8 cellular contexts compared by ENCODE assay signal in genomic region chr21:42892931-42893660, GRCh38. TPM values are rescaled to one million over a fixed set of nuclear protein-coding genes. Genes with fewer than 3 reads are reported as not detected.
DNase-seq lines count a peak whose midpoint lies in the region; ATAC-seq and TF ChIP-seq lines count a peak whose summit lies in the region.

Gene NDUFV3 (plus strand): TSS chr21:42893309. CDS start chr21:42893334, 25 bp downstream.

- peak; percentile 86 for DNase-seq in GM04503 (ENCODE audit: low read depth)
- DNase-seq in HFFc6, result peak; percentile 98
- peak; percentile 98 for DNase-seq in NB4 (ENCODE audit: low read depth)
- DNase-seq in SK-N-MC (ENCODE audit: low read depth, low spot score), result peak; percentile 80
- peak; percentile 100 for DNase-seq in activated naive CD4-positive, alpha-beta T cell treated with anti-CD3 and anti-CD28 coated beads, Interleukin-2, amount 10 ng/mL, durations not matched to agents 7 days and 5 days
- DNase-seq in non-pigmented ciliary epithelial cell (ENCODE audit: low read depth), result peak; percentile 77
- DNase-seq in superior temporal gyrus (ENCODE audit: extremely low spot score), result peak; percentile 99

- no peaks in the 10 kb centered on the region for H3K9me3 Mint-ChIP-seq in HFFc6
- no peaks in the 10 kb centered on the region for H3K9me3 Mint-ChIP-seq in activated naive CD4-positive, alpha-beta T cell treated with anti-CD3 and anti-CD28 coated beads, Interleukin-2, amount 10 ng/mL, durations not matched to agents 7 days and 5 days

- no peaks in the 10 kb centered on the region for H3K9me3 ChIP-seq in SK-N-MC (ENCODE audit: low read depth, low read length)
- H3K9me3 ChIP-seq in gastroesophageal sphincter, result no peaks in the 10 kb centered on the region

- WGBS in gastroesophageal sphincter (ENCODE audit: low coverage in 1 of 2), 2 donors, result 0% methylated on average over 6 of the region's 77 CpGs; no CpG with 5 or more reads in 1 of the 2 donors

- H3K36me3 ChIP-seq in SK-N-MC (ENCODE audit: insufficient read depth, low read length), result peaks cover 10% of the 10 kb centered on the region
- peaks cover 0 to 23% of the 10 kb centered on the region in 2 donors for H3K36me3 ChIP-seq in gastroesophageal sphincter

- CTCF ChIA-PET in activated naive CD4-positive, alpha-beta T cell treated with anti-CD3 and anti-CD28 coated beads, Interleukin-2, amount 10 ng/mL, durations not matched to agents 7 days and 5 days (lab: Charles Lee), result interaction anchor here (1.2 to 2.2 kb wide), 2 partner anchors 12 to 300 kb away, joined by 3 to 6 read pairs; no protein-coding TSS in a partner anchor

- peak within 1 kb of the TSS; percentile 72 for H3K4me3 ChIP-seq in NB4 (ENCODE audit: low read depth, low read length)
- peak within 1 kb of the TSS; percentile 83 for H3K4me3 ChIP-seq in SK-N-MC
- peak within 1 kb of the TSS; percentile 62 to 66 for H3K4me3 ChIP-seq in gastroesophageal sphincter

- H3K27ac ChIP-seq in SK-N-MC (peak within 1 kb of the TSS; percentile 80), gastroesophageal sphincter (peak within 1 kb of the TSS; percentile 85 to 99 (median 94))

- H3K27me3 Mint-ChIP-seq in HFFc6 (ENCODE audit: insufficient read depth), result no peaks in the 10 kb centered on the region; the same call in 1 of the 2 replicates
- H3K27me3 Mint-ChIP-seq in activated naive CD4-positive, alpha-beta T cell treated with anti-CD3 and anti-CD28 coated beads, Interleukin-2, amount 10 ng/mL, durations not matched to agents 7 days and 5 days, result no peaks in the 10 kb centered on the region

- no peak for TF ChIP-seq EP300 in gastroesophageal sphincter (IDR thresholded peaks at IDR 0.05)

- peaks cover 0 to 31% (median 3%) of the 10 kb centered on the region in 3 donors for H3K4me1 ChIP-seq in gastroesophageal sphincter

- peaks cover 2% of the 10 kb centered on the region for H3K36me3 Mint-ChIP-seq in HFFc6 (ENCODE audit: low read depth)
- H3K36me3 Mint-ChIP-seq in activated naive CD4-positive, alpha-beta T cell treated with anti-CD3 and anti-CD28 coated beads, Interleukin-2, amount 10 ng/mL, durations not matched to agents 7 days and 5 days, result peaks cover 10% of the 10 kb centered on the region

- H3K9ac ChIP-seq in SK-N-MC (ENCODE audit: insufficient read length), result peak within 1 kb of the TSS; percentile 95

- peak; percentile 89 for TF ChIP-seq POLR2A in NB4 (IDR thresholded peaks at IDR 0.05; ENCODE audit: extremely low read depth, insufficient read length)
- TF ChIP-seq POLR2A in gastroesophageal sphincter (IDR thresholded peaks at IDR 0.05), result peak; percentile 93

- peak; percentile 98 for ATAC-seq in gastroesophageal sphincter

- peak within 1 kb of the TSS; percentile 98 for H3K27ac Mint-ChIP-seq in HFFc6
- peak within 1 kb of the TSS; percentile 94 for H3K27ac Mint-ChIP-seq in activated naive CD4-positive, alpha-beta T cell treated with anti-CD3 and anti-CD28 coated beads, Interleukin-2, amount 10 ng/mL, durations not matched to agents 7 days and 5 days

- H3K4me1 Mint-ChIP-seq in HFFc6 (ENCODE audit: low read depth), result peaks cover 12% of the 10 kb centered on the region
- peaks cover 12% of the 10 kb centered on the region for H3K4me1 Mint-ChIP-seq in activated naive CD4-positive, alpha-beta T cell treated with anti-CD3 and anti-CD28 coated beads, Interleukin-2, amount 10 ng/mL, durations not matched to agents 7 days and 5 days

- no peaks in the 10 kb centered on the region for H3K27me3 ChIP-seq in gastroesophageal sphincter

- H3K4me3 Mint-ChIP-seq in HFFc6, result peak within 1 kb of the TSS; percentile 93
- peak within 1 kb of the TSS; percentile 84 for H3K4me3 Mint-ChIP-seq in activated naive CD4-positive, alpha-beta T cell treated with anti-CD3 and anti-CD28 coated beads, Interleukin-2, amount 10 ng/mL, durations not matched to agents 7 days and 5 days

- TF ChIP-seq CTCF in HFFc6 (IDR thresholded peaks at IDR 0.05) (peak; percentile 31), NB4 (IDR thresholded peaks at IDR 0.05; ENCODE audit: low read depth, low read length) (no peak), gastroesophageal sphincter (IDR thresholded peaks at IDR 0.05) (peak in 2 of 4 experiments; percentile 7 to 24)

RNA-seq across cellular contexts. Expression of gene NDUFV3, which starts in this region (rescaled TPM):
- 10 to 100 TPM; 54.3 to 63.0 (median 57.0) TPM for total RNA-seq in HFFc6 (2021; fragmentation: NEBNext Ultra II Directional; extraction: Animal tissue kit (Norgen Biotek cat#: 25700))
- total RNA-seq in gastroesophageal sphincter, result 10 to 100 TPM; 53.6 to 79.1 (median 72.1) TPM

Comparison
In these comparisons a context has a peak if more than half of its experiments do, and no peak if none do; other contexts are left out.
1. Peak in every context shown above with its lines: DNase-seq, ATAC-seq, H3K4me3 ChIP-seq and H3K27ac ChIP-seq.